Comparison of ENCODE assay signal across 33 cellular contexts in genomic region chr7:155935005-155935557, GRCh38.
"Had no signal": no experiment of that assay in that cellular context is flagged by ENCODE, and none has a peak within 500 bp of the region (broad histone marks: within the 10 kb centered on the region; RNA-seq: fewer than 3 reads in every experiment).

No MANE protein-coding gene starts in this region.

- DNase-seq: activated CD4-positive, alpha-beta memory T cell treated with anti-CD3 and anti-CD28 coated beads for 36 hours; activated CD4-positive, alpha-beta T cell treated with anti-CD3 and anti-CD28 coated beads for 48 hours; activated effector memory CD4-positive, alpha-beta T cell treated with Interleukin-2 at 50 U/mL for 16 hours; activated naive CD4-positive, alpha-beta T cell treated with anti-CD3 and anti-CD28 coated beads for 36 hours; activated naive CD8-positive, alpha-beta T cell treated with anti-CD3 and anti-CD28 coated beads, Interleukin-2, amount 10 ng/mL, durations not matched to agents 7 days and 5 days; activated T-cell treated with anti-CD3 and anti-CD28 coated beads, Interleukin-2, amount 50 U/mL, for 48 hours; brain microvascular endothelial cell; caudate nucleus; cortex of kidney; effector memory CD8-positive, alpha-beta T cell; foreskin fibroblast; hippocampal formation; left cardiac atrium; left ventricle myocardium superior; naive B cell; ovary; retina; sigmoid colon; small intestine; stimulated activated CD4-positive, alpha-beta T cell treated with anti-CD3 and anti-CD28 coated beads, Interleukin-4, amount 100 ng/mL, for 24 hours; T-helper 9 cell; thyroid gland; upper lobe of left lung had no signal

- FAIRE-seq: astrocyte, endothelial cell of umbilical vein, keratinocyte, small intestine, TTC549 had no signal

- H3K4me1 ChIP-seq: prostate gland, sigmoid colon, stomach, thyroid gland, upper lobe of left lung had no signal

- H3K9me3 ChIP-seq: ovary, prostate gland, thyroid gland had no signal

- H3K4me3 ChIP-seq: ovary, prostate gland, sigmoid colon, stomach, thyroid gland, upper lobe of left lung had no signal

- H3K27ac Mint-ChIP-seq: activated CD4-positive, alpha-beta memory T cell treated with anti-CD3 and anti-CD28 coated beads for 36 hours; activated naive CD4-positive, alpha-beta T cell treated with anti-CD3 and anti-CD28 coated beads for 36 hours; activated naive CD8-positive, alpha-beta T cell treated with anti-CD3 and anti-CD28 coated beads, Interleukin-2, amount 10 ng/mL, durations not matched to agents 7 days and 5 days; effector memory CD8-positive, alpha-beta T cell; naive B cell; stimulated activated effector memory CD8-positive, alpha-beta T cell treated with anti-CD3 and anti-CD28 coated beads, Interleukin-12 subunit alpha, Interleukin-12 subunit beta, amount 100 ng/mL, for 72 hours; T-helper 1 cell treated with Interleukin-12 subunit alpha and Interleukin-12 subunit beta and Interleukin-4 antibody, amounts not matched to agents 30 μg/mL and 1 μg/mL, for 36 hours had no signal

- ATAC-seq: effector memory CD8-positive, alpha-beta T cell; esophagus mucosa; left cardiac atrium; left ventricle myocardium superior; stimulated activated effector memory CD8-positive, alpha-beta T cell treated with anti-CD3 and anti-CD28 coated beads, Interleukin-12 subunit alpha, Interleukin-12 subunit beta, amount 100 ng/mL, for 72 hours had no signal

- H3K27me3 ChIP-seq: ovary, thyroid gland, upper lobe of left lung had no signal

- H3K36me3 Mint-ChIP-seq: activated CD4-positive, alpha-beta memory T cell treated with anti-CD3 and anti-CD28 coated beads for 36 hours; activated naive CD8-positive, alpha-beta T cell treated with anti-CD3 and anti-CD28 coated beads, Interleukin-2, amount 10 ng/mL, durations not matched to agents 7 days and 5 days; naive B cell; stimulated activated effector memory CD8-positive, alpha-beta T cell treated with anti-CD3 and anti-CD28 coated beads, Interleukin-12 subunit alpha, Interleukin-12 subunit beta, amount 100 ng/mL, for 72 hours had no signal

- H3K27ac ChIP-seq: brain microvascular endothelial cell, ovary, prostate gland, sigmoid colon, stomach, thyroid gland, upper lobe of left lung, VCaP had no signal

- H3K36me3 ChIP-seq: brain microvascular endothelial cell, ovary, prostate gland, sigmoid colon, stomach, thyroid gland, upper lobe of left lung had no signal
